8 cellular contexts compared by ENCODE assay signal in genomic region chr3:4466783-4467521, GRCh38. TPM values are rescaled to one million over a fixed set of nuclear protein-coding genes. Genes with fewer than 3 reads are reported as not detected.
DNase-seq lines count a peak whose midpoint lies in the region; ATAC-seq and TF ChIP-seq lines count a peak whose summit lies in the region.

TSS of gene SUMF1 (minus strand) at chr3:4467269. CDS start at chr3:4467245, 24 bp downstream.

- H3K4me3 Mint-ChIP-seq in IgD-negative memory B cell, result peak within 1 kb of the TSS; percentile 89 to 96 (median 94)
- peak within 1 kb of the TSS; percentile 94 for H3K4me3 Mint-ChIP-seq in neural progenitor cell

- peaks cover 11% of the 10 kb centered on the region for H3K79me2 ChIP-seq in DOHH2 (ENCODE audit: control insufficient read depth, low read length)
- H3K79me2 ChIP-seq in neural progenitor cell (ENCODE audit: low read depth), result peaks cover 10% of the 10 kb centered on the region

- ATAC-seq in GM21529 (IDR thresholded peaks at IDR 0.05; ENCODE audit: unreplicated experiment) (peak; percentile 100), foreskin keratinocyte (peak; percentile 97)

- H3K4me2 ChIP-seq in DOHH2 (ENCODE audit: low read length) (peak within 1 kb of the TSS; percentile 74), neural progenitor cell (peak within 1 kb of the TSS; percentile 88)

- H3K4me3 ChIP-seq in DOHH2 (ENCODE audit: low read length) (peak within 1 kb of the TSS; percentile 89), neural progenitor cell (peak within 1 kb of the TSS; percentile 70), stomach (peak within 1 kb of the TSS; percentile 64 to 100 (median 94))

- H3K9ac ChIP-seq in neural progenitor cell, result peak within 1 kb of the TSS; percentile 91

- H3F3A ChIP-seq in DOHH2 (ENCODE audit: control insufficient read depth, insufficient read depth) (no peaks in the 10 kb centered on the region), neural progenitor cell (ENCODE audit: low read depth) (no peaks in the 10 kb centered on the region)

- H3K4me1 Mint-ChIP-seq in IgD-negative memory B cell (peaks cover 13 to 28% (median 14%) of the 10 kb centered on the region in 3 donors), neural progenitor cell (peaks cover 9% of the 10 kb centered on the region)

- H3K27ac ChIP-seq in DOHH2 (ENCODE audit: low read depth, low read length) (peak within 1 kb of the TSS; percentile 18; the same call in 1 of the 2 replicates), foreskin keratinocyte (peak within 1 kb of the TSS; percentile 56), neural progenitor cell (peak within 1 kb of the TSS; percentile 71), stomach (peak within 1 kb of the TSS; percentile 81 to 95 (median 93))

- H3K27ac Mint-ChIP-seq in IgD-negative memory B cell, result peak within 1 kb of the TSS; percentile 89 to 97 (median 95)
- H3K27ac Mint-ChIP-seq in neural progenitor cell, result peak within 1 kb of the TSS; percentile 93

- TF ChIP-seq POLR2A in stomach (IDR thresholded peaks at IDR 0.05), result peak in 1 of 4 donors; percentile 38

- 1 to 2% (median 1%) methylated on average over 10 to 47 of the region's 47 CpGs for WGBS in stomach, 5 donors

- DNase-seq in SHP77 treated with DMSO at 0.1 percent for 48 hours (lab: John Stamatoyannopoulos, UW) (peak; percentile 43), foreskin keratinocyte (peak; percentile 46 to 67), neural progenitor cell (ENCODE audit: low spot score) (peak; percentile 88), stomach (peak; percentile 83)
- DNase-seq in activated naive CD4-positive, alpha-beta T cell (lab: John Stamatoyannopoulos, UW), result peak; percentile 30 to 63 (median 51)

- no peak for TF ChIP-seq CTCF in DOHH2 (IDR thresholded peaks at IDR 0.05; ENCODE audit: low read depth, low read length, poor library complexity, severe bottlenecking)
- TF ChIP-seq CTCF in foreskin keratinocyte (conservative IDR thresholded peaks at IDR 0.05), result no peak
- no peak for TF ChIP-seq CTCF in neural progenitor cell (IDR thresholded peaks at IDR 0.05)
- peak in 1 of 7 experiments; percentile 6 for TF ChIP-seq CTCF in stomach (IDR thresholded peaks at IDR 0.05)

- no peaks in the 10 kb centered on the region for H3K36me3 ChIP-seq in DOHH2 (ENCODE audit: control insufficient read depth, low read length)
- no peaks in the 10 kb centered on the region for H3K36me3 ChIP-seq in neural progenitor cell
- H3K36me3 ChIP-seq in stomach, result no peaks in the 10 kb centered on the region

- no peaks in the 10 kb centered on the region for H3K9me2 ChIP-seq in DOHH2 (replicated peaks; ENCODE audit: control insufficient read depth, low read length)

- H3K9me3 Mint-ChIP-seq in IgD-negative memory B cell (no peaks in the 10 kb centered on the region), neural progenitor cell (no peaks in the 10 kb centered on the region)

- peak within 1 kb of the TSS; percentile 97 for H2AFZ ChIP-seq in neural progenitor cell (replicated peaks)

- H3K27me3 ChIP-seq in DOHH2 (ENCODE audit: control insufficient read depth, low read length) (no peaks in the 10 kb centered on the region), foreskin keratinocyte (no peaks in the 10 kb centered on the region), neural progenitor cell (no peaks in the 10 kb centered on the region), stomach (no peaks in the 10 kb centered on the region)

- H3K36me3 Mint-ChIP-seq in IgD-negative memory B cell, result no peaks in the 10 kb centered on the region
- no peaks in the 10 kb centered on the region for H3K36me3 Mint-ChIP-seq in neural progenitor cell

- peaks cover 15% of the 10 kb centered on the region for H3K4me1 ChIP-seq in DOHH2 (ENCODE audit: control insufficient read depth, low read length)
- no peaks in the 10 kb centered on the region for H3K4me1 ChIP-seq in foreskin keratinocyte
- H3K4me1 ChIP-seq in neural progenitor cell, result no peaks in the 10 kb centered on the region
- peaks cover 7 to 26% (median 16%) of the 10 kb centered on the region in 4 donors for H3K4me1 ChIP-seq in stomach

- intact Hi-C loops in stomach (cut with DNase I; ENCODE audit: low total_unique reads), result no loop called here

- H3K27me3 Mint-ChIP-seq in IgD-negative memory B cell (no peaks in the 10 kb centered on the region), neural progenitor cell (ENCODE audit: insufficient read depth, low read depth) (peaks cover 2% of the 10 kb centered on the region)

- H4K20me1 ChIP-seq in DOHH2 (ENCODE audit: control insufficient read depth, insufficient read depth, low read depth, low read length) (no peaks in the 10 kb centered on the region), neural progenitor cell (ENCODE audit: low read depth) (no peaks in the 10 kb centered on the region)

- H3K9me3 ChIP-seq in DOHH2 (ENCODE audit: control insufficient read depth, insufficient read depth, low read length) (no peaks in the 10 kb centered on the region), neural progenitor cell (ENCODE audit: low read depth) (no peaks in the 10 kb centered on the region), stomach (no peaks in the 10 kb centered on the region)

- no peak for TF ChIP-seq EP300 in stomach (IDR thresholded peaks at IDR 0.05)

RNA-seq across cellular contexts. Expression of gene SUMF1, which starts in this region (rescaled TPM):
- polyA plus RNA-seq in IgD-negative memory B cell (23.0 TPM), foreskin keratinocyte (14.6 and 17.5 TPM in 2 replicates), stomach (10 to 100 TPM in 2 of 3 donors, 1 to 10 TPM in 1; 5.3 to 14.4 (median 12.2) TPM)
- total RNA-seq in foreskin keratinocyte (22.4 and 22.5 TPM in 2 replicates), neural progenitor cell (ENCODE audit: low replicate concordance) (10.6 and 15.8 TPM in 2 replicates), stomach (100 to 1,000 TPM in 3 of 5 donors, 10 to 100 TPM in 1, 1 to 10 TPM in 1; 9.8 to 170 (median 106) TPM)

Comparison
In these comparisons a context has a peak if more than half of its experiments do, and no peak if none do; other contexts are left out.
1. Peak in every context shown above with its lines: DNase-seq, ATAC-seq, H3K4me3 ChIP-seq and H3K27ac ChIP-seq.
2. H3K27ac ChIP-seq: peak in every context shown above with its lines; median percentile 93 in stomach; 71 in neural progenitor cell; 56 in foreskin keratinocyte; 18 in DOHH2.